ENCODE assay signal across 21 cellular contexts in genomic region chr9:68755051-68755450, GRCh38. TPM values are rescaled to one million over a fixed set of nuclear protein-coding genes. Genes with fewer than 3 reads are reported as not detected.
"Had no signal": no experiment of that assay in that cellular context is flagged by ENCODE, and none has a peak within 500 bp of the region (broad histone marks: within the 10 kb centered on the region; RNA-seq: fewer than 3 reads in every experiment).

No MANE protein-coding gene starts in this region.

- H3K9ac ChIP-seq: parathyroid adenoma had no signal

- ATAC-seq: effector memory CD8-positive, alpha-beta T cell; esophagus mucosa; gastrocnemius medialis; natural killer cell; sciatic nerve; stimulated activated effector memory CD8-positive, alpha-beta T cell treated with anti-CD3 and anti-CD28 coated beads, Interleukin-12 subunit alpha, Interleukin-12 subunit beta, amount 100 ng/mL, for 72 hours had no signal

- H3K27me3 Mint-ChIP-seq: memory B cell, progenitor cell of endocrine pancreas, type B pancreatic cell had no signal

- DNase-seq: cortex of kidney; effector memory CD8-positive, alpha-beta T cell; foreskin fibroblast; gastrocnemius medialis; head of caudate nucleus; natural killer cell; stimulated activated CD4-positive, alpha-beta T cell treated with anti-CD3 and anti-CD28 coated beads, Interleukin-2, amount 100 ng/mL, for 24 hours; stimulated activated CD4-positive, alpha-beta T cell treated with anti-CD3 and anti-CD28 coated beads, Interleukin-4, amount 100 ng/mL, for 24 hours; stimulated activated naive CD4-positive, alpha-beta T cell treated with Interleukin-2 at 50 U/mL for 16 hours; stomach; thyroid gland had no signal

- H3K79me2 ChIP-seq: parathyroid adenoma had no signal

- H3K9me3 Mint-ChIP-seq: type B pancreatic cell had no signal

- H3K4me1 ChIP-seq: gastrocnemius medialis, parathyroid adenoma, thyroid gland had no signal

- H3K36me3 Mint-ChIP-seq: stimulated activated effector memory CD8-positive, alpha-beta T cell treated with anti-CD3 and anti-CD28 coated beads, Interleukin-12 subunit alpha, Interleukin-12 subunit beta, amount 100 ng/mL, for 72 hours; type B pancreatic cell had no signal

- H3K4me3 Mint-ChIP-seq: effector memory CD8-positive, alpha-beta T cell; memory B cell; natural killer cell; stimulated activated effector memory CD8-positive, alpha-beta T cell treated with anti-CD3 and anti-CD28 coated beads, Interleukin-12 subunit alpha, Interleukin-12 subunit beta, amount 100 ng/mL, for 72 hours; type B pancreatic cell had no signal

- H3K27ac Mint-ChIP-seq: effector memory CD8-positive, alpha-beta T cell; memory B cell; natural killer cell; progenitor cell of endocrine pancreas; stimulated activated effector memory CD8-positive, alpha-beta T cell treated with anti-CD3 and anti-CD28 coated beads, Interleukin-12 subunit alpha, Interleukin-12 subunit beta, amount 100 ng/mL, for 72 hours; type B pancreatic cell had no signal

- H2AFZ ChIP-seq: parathyroid adenoma had no signal

- H3K36me3 ChIP-seq: gastrocnemius medialis, neutrophil, stomach, thyroid gland had no signal

- H3K27me3 ChIP-seq: gastrocnemius medialis, neutrophil, stomach, thyroid gland had no signal

- H3K4me3 ChIP-seq: gastrocnemius medialis, lung, stomach, thyroid gland had no signal

- H3K4me1 Mint-ChIP-seq: natural killer cell; stimulated activated effector memory CD8-positive, alpha-beta T cell treated with anti-CD3 and anti-CD28 coated beads, Interleukin-12 subunit alpha, Interleukin-12 subunit beta, amount 100 ng/mL, for 72 hours had no signal

- H3K27ac ChIP-seq: gastrocnemius medialis, neutrophil, parathyroid adenoma, stomach, thyroid gland had no signal

- H3K9me3 ChIP-seq: gastrocnemius medialis, neutrophil, thyroid gland had no signal

RNA-seq across cellular contexts. Expression of gene PIP5K1B, which starts 50.0 kb away (rescaled TPM):
- polyA plus RNA-seq: keratinocyte had no signal
